In the genomic region with DNA sequence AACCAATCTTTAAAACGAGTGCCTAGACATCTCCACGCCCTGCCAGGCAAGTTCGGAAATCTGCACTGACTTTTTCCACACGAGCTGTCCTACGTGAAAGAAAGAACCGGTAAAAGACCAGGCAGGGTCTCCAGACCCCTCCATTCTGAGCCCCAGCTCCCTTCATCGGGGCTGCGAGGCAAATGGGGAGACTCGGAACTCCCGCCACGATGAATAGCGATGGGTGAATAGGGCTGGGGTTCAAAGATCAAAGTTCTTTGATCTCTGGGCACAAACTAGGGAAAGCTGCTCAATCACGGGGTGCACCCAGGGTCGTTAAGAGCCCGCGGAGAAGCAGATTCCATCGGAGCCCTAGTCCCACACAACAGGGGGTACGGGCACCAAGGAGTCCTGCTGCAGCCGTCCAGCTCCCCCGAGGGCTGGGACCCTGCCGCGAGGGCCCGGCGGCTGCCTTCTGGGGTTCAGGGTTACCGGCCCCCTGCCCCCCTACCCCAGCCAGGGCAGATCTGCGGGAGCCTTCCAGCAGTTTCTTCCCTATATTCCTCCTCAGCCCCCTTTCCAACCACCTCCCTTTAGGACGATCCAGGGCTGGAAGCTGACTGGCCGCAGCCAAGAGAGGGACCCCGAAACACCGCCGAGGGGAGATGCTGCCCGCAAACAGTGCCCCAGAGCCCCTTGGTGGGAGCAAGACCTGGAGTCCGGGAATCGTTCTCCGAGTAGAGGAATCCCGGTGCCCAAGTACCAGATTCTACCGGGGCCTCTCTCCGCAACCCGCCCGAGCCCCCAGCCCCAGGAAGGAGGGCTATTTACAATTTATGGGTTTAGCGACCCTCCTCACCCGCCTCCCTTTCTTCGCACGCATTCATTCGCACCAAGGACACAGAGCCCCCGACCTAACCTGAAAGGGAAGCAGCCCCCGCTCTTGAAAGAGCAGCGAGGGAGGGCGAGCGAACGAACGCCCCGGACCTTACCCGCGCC, we compare ENCODE assay signal across 8 cellular contexts. TPM values are rescaled to one million over a fixed set of nuclear protein-coding genes. Genes with fewer than 3 reads are reported as not detected.
DNase-seq lines count a peak whose midpoint lies in the region; ATAC-seq, FAIRE-seq and TF ChIP-seq lines count a peak whose summit lies in the region.

No MANE protein-coding gene starts in this region.

- H3K9me1 ChIP-seq in endothelial cell of umbilical vein (replicated peaks; ENCODE audit: control insufficient read depth, extremely low read depth, insufficient read depth, low read length): no peaks in the 10 kb centered on the region

- no peaks in the 10 kb centered on the region for H3K9me3 ChIP-seq in CD8-positive, alpha-beta T cell (ENCODE audit: low read length)
- H3K9me3 ChIP-seq in PC-9 (ENCODE audit: insufficient read depth, low read depth) (no peaks in the 10 kb centered on the region), endothelial cell of umbilical vein (replicated peaks; ENCODE audit: control insufficient read depth, insufficient read depth, low read length) (no peaks in the 10 kb centered on the region)

- peaks cover 22% of the 10 kb centered on the region for H3K4me1 ChIP-seq in CD8-positive, alpha-beta T cell (ENCODE audit: insufficient read depth, low read length)
- H3K4me1 ChIP-seq in PC-9 (replicated peaks; ENCODE audit: insufficient read depth) (peaks cover 9% of the 10 kb centered on the region; the same call in 1 of the 2 replicates), endothelial cell of umbilical vein (ENCODE audit: control insufficient read depth, extremely low read depth, insufficient read depth, low read length) (peaks cover 19% of the 10 kb centered on the region)

- CTCF ChIA-PET in CD8-positive, alpha-beta T cell (lab: Charles Lee): interaction anchor here (0.7 to 5.6 kb wide), 3 partner anchors 9 to 245 kb away, joined by 3 to 28 read pairs (median 4); no protein-coding TSS in a partner anchor
- CTCF ChIA-PET in PC-9 (lab: Charles Lee): interaction anchor here (0.6 to 1.3 kb wide), 2 partner anchors 46 to 236 kb away, joined by 3 to 5 read pairs; no protein-coding TSS in a partner anchor
- CTCF ChIA-PET in endothelial cell of umbilical vein (lab: Charles Lee): interaction anchor here (0.8 to 2.4 kb wide), 12 partner anchors 10 to 245 kb away, joined by 3 to 44 read pairs (median 4); a partner anchor contains a TSS

- peaks cover 57% of the 10 kb centered on the region for H3K27me3 Mint-ChIP-seq in CD8-positive, alpha-beta T cell (ENCODE audit: low read depth)
- H3K27me3 Mint-ChIP-seq in osteocyte (ENCODE audit: unreplicated experiment): no peaks in the 10 kb centered on the region

- H3K27ac Mint-ChIP-seq in CD8-positive, alpha-beta T cell: no peak overlapping the region
- peak overlapping the region; percentile 85 for H3K27ac Mint-ChIP-seq in osteocyte (ENCODE audit: unreplicated experiment)

- H2AFZ ChIP-seq in PC-9 (peak overlapping the region; percentile 70; the same call in 1 of the 2 replicates), endothelial cell of umbilical vein (ENCODE audit: low read depth, low read length) (peak overlapping the region; percentile 89)

- peaks cover 29% of the 10 kb centered on the region for H3K27me3 ChIP-seq in CD8-positive, alpha-beta T cell (ENCODE audit: insufficient read depth, low read length)
- peaks cover 23% of the 10 kb centered on the region for H3K27me3 ChIP-seq in PC-9 (ENCODE audit: insufficient read depth, low read depth)
- peaks cover 20 to 26% of the 10 kb centered on the region in 2 experiments for H3K27me3 ChIP-seq in endothelial cell of umbilical vein (ENCODE audit: control insufficient read depth in 2 of 2, insufficient read depth in 2 of 2, low read length in 2 of 2)

- H3K79me2 ChIP-seq in PC-9 (ENCODE audit: low read depth) (no peaks in the 10 kb centered on the region), endothelial cell of umbilical vein (ENCODE audit: control insufficient read depth, insufficient read depth, low read length) (no peaks in the 10 kb centered on the region)

- BruUV-seq in PC-9 (replicated peaks; lab: Mats Ljungman, UMichigan) (no TSS peak), endothelial cell of umbilical vein (replicated peaks; lab: Mats Ljungman, UMichigan) (no TSS peak)

- no peak for TF ChIP-seq CTCF in CD8-positive, alpha-beta T cell (IDR thresholded peaks at IDR 0.05)
- no peak for TF ChIP-seq CTCF in PC-9 (conservative IDR thresholded peaks at IDR 0.05)
- TF ChIP-seq CTCF in endothelial cell of umbilical vein (IDR thresholded peaks at IDR 0.05; ENCODE audit: extremely low read depth in 1 of 2, insufficient read depth in 1 of 2, low read depth in 1 of 2, low read length in 2 of 2): no peak
- TF ChIP-seq CTCF in osteocyte (IDR thresholded peaks at IDR 0.05): no peak

- peak overlapping the region; percentile 82 for H3K4me2 ChIP-seq in PC-9
- peak overlapping the region; percentile 96 for H3K4me2 ChIP-seq in endothelial cell of umbilical vein (ENCODE audit: insufficient read depth, low read length)

- peak overlapping the region; percentile 4 for H3K9ac ChIP-seq in endothelial cell of umbilical vein (replicated peaks; ENCODE audit: extremely low read depth, insufficient read depth, low read length)

- H3K36me3 ChIP-seq in CD8-positive, alpha-beta T cell (ENCODE audit: insufficient read depth, low read length): no peaks in the 10 kb centered on the region
- H3K36me3 ChIP-seq in PC-9 (ENCODE audit: low read depth) (no peaks in the 10 kb centered on the region), endothelial cell of umbilical vein (ENCODE audit: control insufficient read depth in 2 of 2, extremely low read depth in 1 of 2, insufficient read depth in 2 of 2, low read length in 2 of 2) (no peaks in the 10 kb centered on the region)

- H3K4me3 Mint-ChIP-seq in CD8-positive, alpha-beta T cell: peak overlapping the region; percentile 67
- peak overlapping the region; percentile 82 for H3K4me3 Mint-ChIP-seq in osteocyte (ENCODE audit: unreplicated experiment)

- no peak for DNase-seq in CD8-positive, alpha-beta T cell
- DNase-seq in PC-9: no peak
- no peak for DNase-seq in endothelial cell of umbilical vein (ENCODE audit: low read depth, low spot score)
- DNase-seq in osteocyte (ENCODE audit: extremely low spot score, unreplicated experiment): no peak
- DNase-seq in pons (ENCODE audit: low spot score): no peak
- no peak for DNase-seq in SW 1271 (lab: John Stamatoyannopoulos, UW)

- FAIRE-seq in endothelial cell of umbilical vein (lab: Jason Lieb, UNC): peak; percentile 49

- no peaks in the 10 kb centered on the region for H4K20me1 ChIP-seq in PC-9 (ENCODE audit: insufficient read depth)
- H4K20me1 ChIP-seq in endothelial cell of umbilical vein (replicated peaks; ENCODE audit: control insufficient read depth, extremely low read depth, insufficient read depth, low read length): no peaks in the 10 kb centered on the region

- ATAC-seq in CD8-positive, alpha-beta T cell: peak; percentile 18
- ATAC-seq in HG02798 (IDR thresholded peaks at IDR 0.05; ENCODE audit: poor library complexity, unreplicated experiment): no peak
- no peak for ATAC-seq in HG02840 (IDR thresholded peaks at IDR 0.05; ENCODE audit: low FRiP score, unreplicated experiment)

- intact Hi-C loops in CD8-positive, alpha-beta T cell (cut with DNase I, micrococcal nuclease): no loop called here
- intact Hi-C loops in PC-9 (cut with micrococcal nuclease; ENCODE audit: unreplicated experiment) (loop anchor here (2.0 kb wide), 1 partner anchor 19 kb away; a partner anchor contains a TSS), endothelial cell of umbilical vein (cut with micrococcal nuclease) (no loop called here)

- H3K27ac ChIP-seq in CD8-positive, alpha-beta T cell (ENCODE audit: low read depth, low read length): no peak overlapping the region
- H3K27ac ChIP-seq in PC-9 (no peak overlapping the region), endothelial cell of umbilical vein (ENCODE audit: insufficient read depth, low read depth, low read length) (no peak overlapping the region)

- no peaks in the 10 kb centered on the region for H3K9me3 Mint-ChIP-seq in CD8-positive, alpha-beta T cell
- H3K9me3 Mint-ChIP-seq in osteocyte (ENCODE audit: unreplicated experiment): no peaks in the 10 kb centered on the region

- no peaks in the 10 kb centered on the region for H3K36me3 Mint-ChIP-seq in CD8-positive, alpha-beta T cell
- H3K36me3 Mint-ChIP-seq in osteocyte (ENCODE audit: unreplicated experiment): peaks cover 3% of the 10 kb centered on the region

- POLR2A ChIA-PET in CD8-positive, alpha-beta T cell (lab: Charles Lee): interaction anchor here (0.9 to 1.3 kb wide), 2 partner anchors 217 to 238 kb away, joined by 3 to 8 read pairs; a partner anchor contains a TSS
- POLR2A ChIA-PET in PC-9 (lab: Charles Lee; ENCODE audit: unreplicated experiment) (interaction anchor here (0.7 kb wide), 3 partner anchors 13 to 60 kb away, joined by 3 to 10 read pairs (median 3); no protein-coding TSS in a partner anchor), endothelial cell of umbilical vein (lab: Charles Lee) (no interaction called here)

- no peaks in the 10 kb centered on the region for H3K9me2 ChIP-seq in PC-9 (ENCODE audit: insufficient read depth)

- H3K4me3 ChIP-seq in CD8-positive, alpha-beta T cell (ENCODE audit: low read depth, low read length): peak overlapping the region; percentile 38
- H3K4me3 ChIP-seq in PC-9 (peak overlapping the region; percentile 58), endothelial cell of umbilical vein (replicated peaks in 1 of 3; ENCODE audit: insufficient read depth in 1 of 3, low read depth in 1 of 3, low read length in 3 of 3) (peak overlapping the region; percentile 47 to 72 (median 60))

- H3K4me1 Mint-ChIP-seq in CD8-positive, alpha-beta T cell (ENCODE audit: low read depth): peaks cover 30% of the 10 kb centered on the region
- peaks cover 74% of the 10 kb centered on the region for H3K4me1 Mint-ChIP-seq in osteocyte (ENCODE audit: unreplicated experiment)

- peaks cover 20% of the 10 kb centered on the region for H3F3A ChIP-seq in PC-9 (ENCODE audit: insufficient read depth, low read depth)

- dilution Hi-C loops in endothelial cell of umbilical vein (cut with MboI; ENCODE audit: extremely low pct_ligation_motif_present, low sequenced_read_pairs): no loop called here

- TF ChIP-seq POLR2A in endothelial cell of umbilical vein (IDR thresholded peaks at IDR 0.05; ENCODE audit: low read depth, low read length): no peak

RNA-seq across cellular contexts. Expression of a gene that starts 1.0 kb away (rescaled TPM):
- not detected for total RNA-seq in CD8-positive, alpha-beta T cell
- total RNA-seq in PC-9 (2021) (9.6 and 15.7 TPM in 2 replicates), endothelial cell of umbilical vein (2.0 and 3.8 TPM in 2 replicates), osteocyte (49.3 and 54.1 TPM in 2 replicates)
- polyA plus RNA-seq in endothelial cell of umbilical vein: 0.78 and 0.86 TPM in 2 replicates
- 0.90 and 1.2 TPM in 2 replicates for polyA plus RNA-seq in endothelial cell of umbilical vein (2011; cell fraction: cytosol; rRNA removed)
- 2.9 and 3.7 TPM in 2 replicates for polyA plus RNA-seq in endothelial cell of umbilical vein (2011; cell fraction: nucleus; rRNA removed)
- polyA plus RNA-seq in endothelial cell of umbilical vein (2012): 1.3 and 1.6 TPM in 2 replicates
- polyA minus RNA-seq in endothelial cell of umbilical vein: 4.4 and 6.7 TPM in 2 replicates
- 3.0 TPM for polyA minus RNA-seq in endothelial cell of umbilical vein (2011; cell fraction: cytosol; rRNA and poly(A)+ RNA removed)
- polyA minus RNA-seq in endothelial cell of umbilical vein (2011; cell fraction: nucleus; rRNA and poly(A)+ RNA removed): 1.5 and 1.9 TPM in 2 replicates

RNA-seq across cellular contexts. Expression of a gene that starts 19.2 kb away (rescaled TPM):
- total RNA-seq in CD8-positive, alpha-beta T cell: 1 to 10 TPM; 4.1 to 4.6 TPM
- total RNA-seq in PC-9 (2021) (87.2 and 88.3 TPM in 2 replicates), endothelial cell of umbilical vein (25.9 and 29.6 TPM in 2 replicates), osteocyte (36.9 and 37.1 TPM in 2 replicates)
- polyA plus RNA-seq in endothelial cell of umbilical vein: 38.2 and 43.1 TPM in 2 replicates
- polyA plus RNA-seq in endothelial cell of umbilical vein (2011; cell fraction: cytosol; rRNA removed): 31.1 and 35.2 TPM in 2 replicates
- polyA plus RNA-seq in endothelial cell of umbilical vein (2011; cell fraction: nucleus; rRNA removed): 29.5 and 33.9 TPM in 2 replicates
- polyA plus RNA-seq in endothelial cell of umbilical vein (2012): 26.3 and 29.7 TPM in 2 replicates
- polyA minus RNA-seq in endothelial cell of umbilical vein: 42.3 and 47.9 TPM in 2 replicates
- 51.9 TPM for polyA minus RNA-seq in endothelial cell of umbilical vein (2011; cell fraction: cytosol; rRNA and poly(A)+ RNA removed)
- polyA minus RNA-seq in endothelial cell of umbilical vein (2011; cell fraction: nucleus; rRNA and poly(A)+ RNA removed): 41.2 and 59.1 TPM in 2 replicates
